In genomic region chr14:53055003-53055402, GRCh38 we compare ENCODE assay signal across 8 cellular contexts.
DNase-seq lines count a peak whose midpoint lies in the region; ATAC-seq, FAIRE-seq and TF ChIP-seq lines count a peak whose summit lies in the region.

No MANE protein-coding gene starts in this region.

- 0% methylated on average over 1 of the region's 1 CpG for WGBS in K562 (ENCODE audit: insufficient coverage, low coverage, missing lambda C conversion rate)

- peak; percentile 34 to 53 (median 52); a peak in 4 of 6 replicates for TF ChIP-seq CTCF in K562 (IDR thresholded peaks at IDR 0.05 in 2 of 3, conservative IDR thresholded peaks at IDR 0.05 in 1 of 3; ENCODE audit: insufficient read depth in 2 of 3, low read depth in 1 of 3, low read length in 3 of 3)

- H3K36me3 ChIP-seq in K562 (ENCODE audit: control insufficient read depth, insufficient read depth, low read length), result peaks cover 12% of the 10 kb centered on the region; the same call in 2 of the 3 replicates
- H3K36me3 ChIP-seq in subcutaneous abdominal adipose tissue (ENCODE audit: control insufficient read depth in 5 of 5, insufficient read depth in 5 of 5, low read length in 5 of 5), result peaks cover 0 to 11% (median 0%) of the 10 kb centered on the region in 5 donors

- peak; percentile 68 for FAIRE-seq in K562 (lab: Jason Lieb, UNC)

- no peaks in the 10 kb centered on the region for H4K20me1 ChIP-seq in K562 (replicated peaks; ENCODE audit: control insufficient read depth, insufficient read depth, low read length)

- peak; percentile 40 to 75 for TF ChIP-seq RAD21 in K562 (CRISPR knock-in tag; conservative IDR thresholded peaks at IDR 0.05 in 1 of 2, IDR thresholded peaks at IDR 0.05 in 1 of 2)

- H3K9me3 ChIP-seq in K562 (replicated peaks; ENCODE audit: control insufficient read depth, insufficient read depth, low read depth, low read length), result no peaks in the 10 kb centered on the region
- H3K9me3 ChIP-seq in subcutaneous abdominal adipose tissue (ENCODE audit: control insufficient read depth in 5 of 5, low read length in 5 of 5), result no peaks in the 10 kb centered on the region

- in situ Hi-C loops in K562 (cut with MboI), result no loop called here

- no peaks in the 10 kb centered on the region for H3K79me2 ChIP-seq in K562 (ENCODE audit: control insufficient read depth, insufficient read depth, low read length)

- intact Hi-C loops in K562 (cut with micrococcal nuclease), result loop anchor here (2.0 to 10.0 kb wide), 3 partner anchors 130 to 252 kb away; no protein-coding TSS in a partner anchor

- CTCF ChIA-PET in K562 (lab: Yijun Ruan, JAX; ENCODE audit: low intra/inter-chr PET ratio), result interaction anchor here (0.7 to 2.5 kb wide), 2 partner anchors 231 to 439 kb away, joined by 3 to 12 read pairs; no protein-coding TSS in a partner anchor

- no peak for TF ChIP-seq EP300 in K562 (IDR thresholded peaks at IDR 0.05; ENCODE audit: low read length)

- no peak for TF ChIP-seq POLR2A in K562 (conservative IDR thresholded peaks at IDR 0.05)

- BruUV-seq in K562 (replicated peaks; lab: Mats Ljungman, UMichigan), result no TSS peak

- H3K4me3 ChIP-seq in K562 (no peak overlapping the region), subcutaneous abdominal adipose tissue (ENCODE audit: low read depth in 1 of 5, low read length in 5 of 5) (no peak overlapping the region)

- POLR2A ChIA-PET in K562 (lab: Yijun Ruan, JAX), result no interaction called here

- no peaks in the 10 kb centered on the region for H3K9me1 ChIP-seq in K562 (ENCODE audit: control insufficient read depth, insufficient read depth, low read length)

- ATAC-seq in HG02884 (IDR thresholded peaks at IDR 0.05; ENCODE audit: unreplicated experiment) (peak; percentile 70), K562 (peak; percentile 76), HG02588 (IDR thresholded peaks at IDR 0.05; ENCODE audit: unreplicated experiment) (no peak)

- H3K4me1 ChIP-seq in K562 (replicated peaks in 1 of 2; ENCODE audit: control insufficient read depth in 2 of 2, insufficient read depth in 2 of 2, low read length in 2 of 2) (no peaks in the 10 kb centered on the region), subcutaneous abdominal adipose tissue (ENCODE audit: control insufficient read depth in 5 of 5, insufficient read depth in 5 of 5, low read length in 5 of 5) (peaks cover 0 to 5% (median 0%) of the 10 kb centered on the region in 5 donors)

- H2AFZ ChIP-seq in K562 (ENCODE audit: low read depth, low read length), result no peak overlapping the region

- H3K9ac ChIP-seq in K562 (ENCODE audit: insufficient read depth in 1 of 2, low read depth in 2 of 2, low read length in 2 of 2) (no peak overlapping the region), subcutaneous abdominal adipose tissue (ENCODE audit: low read length in 5 of 5) (no peak overlapping the region)

- H3K27me3 ChIP-seq in K562 (ENCODE audit: control insufficient read depth in 2 of 2, insufficient read depth in 2 of 2, low read length in 2 of 2) (no peaks in the 10 kb centered on the region), subcutaneous abdominal adipose tissue (ENCODE audit: control insufficient read depth in 5 of 5, insufficient read depth in 4 of 5, low read length in 5 of 5) (no peaks in the 10 kb centered on the region)

- H3K4me2 ChIP-seq in K562 (ENCODE audit: insufficient read depth, low read length), result no peak overlapping the region

- DNase-seq in SKM-1 treated with dmso at 0.1 percent for 144 hours (lab: John Stamatoyannopoulos, UW; ENCODE audit: unreplicated experiment) (peak; percentile 2), SKM-1 (lab: John Stamatoyannopoulos, UW; ENCODE audit: unreplicated experiment) (no peak), NCI-H345 treated with DMSO at 0.1 percent for 48 hours (lab: John Stamatoyannopoulos, UW; ENCODE audit: unreplicated experiment) (peak; percentile 36), K562 (ENCODE audit: extremely low read depth in 1 of 4, low spot score in 3 of 4) (peak; percentile 21 to 41 (median 33)), iPS-NIHi11 (ENCODE audit: low spot score) (peak; percentile 55)

- H3K27ac ChIP-seq in K562 (ENCODE audit: extremely low read depth, low read depth, low read length) (no peak overlapping the region), subcutaneous abdominal adipose tissue (ENCODE audit: low read depth, low read length) (peak overlapping the region; percentile 33)

TF ChIP-seq in K562, 482 proteins besides CTCF, POLR2A, EP300 and RAD21:
- TF ChIP-seq ELF2 (CRISPR knock-in tag; IDR thresholded peaks at IDR 0.05) (no peak), DEAF1 (CRISPR knock-in tag; IDR thresholded peaks at IDR 0.05) (0 out of 2 replicates have a peak, but pooled peaks have one; percentile 22), SMC3 (conservative IDR thresholded peaks at IDR 0.05; ENCODE audit: insufficient read depth, low read depth, low read length) (0 out of 2 replicates have a peak, but pooled peaks have one; percentile 15), CHAMP1 (IDR thresholded peaks at IDR 0.05) (no peak), TCF7 (IDR thresholded peaks at IDR 0.05; ENCODE audit: borderline replicate concordance) (no peak), NR2C1 (IDR thresholded peaks at IDR 0.05) (no peak), NR2C1 (tag; IDR thresholded peaks at IDR 0.05) (no peak), PYGO2 (tag; IDR thresholded peaks at IDR 0.05) (no peak)
TF ChIP-seq in K562: peak in this region for 2.
